9 cellular contexts compared by ENCODE assay signal in the genomic region with DNA sequence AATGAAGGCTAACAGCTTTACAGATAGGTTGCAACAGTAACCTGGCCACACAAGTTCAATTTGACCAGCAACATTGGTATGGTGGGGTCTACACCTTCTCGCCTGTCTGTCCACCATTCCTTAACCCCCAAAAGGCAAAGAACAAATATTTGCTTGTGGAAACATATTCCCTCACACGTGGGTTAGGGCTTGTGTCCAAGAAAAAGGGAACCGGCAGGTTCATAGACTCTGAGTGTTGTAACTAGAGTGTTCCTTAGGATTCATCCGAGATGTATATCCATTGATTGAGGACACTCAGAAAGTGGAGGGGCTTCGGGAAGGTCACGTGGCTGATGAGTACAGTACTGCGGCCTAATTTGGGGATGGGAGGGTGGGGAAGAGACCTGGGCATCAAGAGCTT. TPM values are rescaled to one million over a fixed set of nuclear protein-coding genes. Genes with fewer than 3 reads are reported as not detected.
DNase-seq lines count a peak whose midpoint lies in the region; ATAC-seq and TF ChIP-seq lines count a peak whose summit lies in the region.
"Had no signal": no experiment of that assay in that cellular context is flagged by ENCODE, and none has a peak within 500 bp of the region (broad histone marks: within the 10 kb centered on the region; RNA-seq: fewer than 3 reads in every experiment).

No MANE protein-coding gene starts in this region.

- no peak overlapping the region for H3K9ac ChIP-seq in parathyroid adenoma

- no peak overlapping the region for H3K27ac ChIP-seq in CD4-positive, alpha-beta memory T cell (ENCODE audit: low read depth, low read length)
- H3K27ac ChIP-seq in Panc1 (ENCODE audit: low read length) (peak overlapping the region; percentile 71), parathyroid adenoma (peak overlapping the region; percentile 91)

- intact Hi-C loops in CD4-positive, alpha-beta memory T cell (cut with micrococcal nuclease), result loop anchor here (5.0 to 10.0 kb wide), 3 partner anchors 203 to 559 kb away; partner anchors contain the start of genes LSM6 and ZNF827
- intact Hi-C loops in Panc1 (cut with micrococcal nuclease; ENCODE audit: unreplicated experiment), result no loop called here
- intact Hi-C loops in left colon (cut with DNase I, micrococcal nuclease), result no loop called here

- CTCF ChIA-PET in CD4-positive, alpha-beta memory T cell (lab: Charles Lee; ENCODE audit: partially characterized antibody), result no interaction called here
- CTCF ChIA-PET in Panc1 (lab: Charles Lee), result no interaction called here
- CTCF ChIA-PET in GM10248 (lab: Yijun Ruan, JAX), result no interaction called here

- no peaks in the 10 kb centered on the region for H3K9me3 Mint-ChIP-seq in CD4-positive, alpha-beta memory T cell

- H3K27me3 Mint-ChIP-seq in CD4-positive, alpha-beta memory T cell, result peaks cover 8 to 10% of the 10 kb centered on the region in 2 donors

- peak overlapping the region in 4 of 7 donors; percentile 0 to 78 (median 16) for H3K27ac Mint-ChIP-seq in CD4-positive, alpha-beta memory T cell

- H3K4me2 ChIP-seq in parathyroid adenoma (ENCODE audit: low read length), result peak overlapping the region; percentile 52

- ATAC-seq in Panc1 (no peak), left colon (no peak), GM19463 (IDR thresholded peaks at IDR 0.05; ENCODE audit: unreplicated experiment) (no peak)

- no peak overlapping the region for H3K4me3 ChIP-seq in CD4-positive, alpha-beta memory T cell (ENCODE audit: low read length in 2 of 2)
- H3K4me3 ChIP-seq in Panc1 (ENCODE audit: low read depth in 2 of 2, low read length in 2 of 2) (no peak overlapping the region; a peak in 2 of 4 replicates), epithelial cell of proximal tubule (ENCODE audit: low read depth, low read length) (peak overlapping the region; percentile 27), parathyroid adenoma (ENCODE audit: low read depth, low read length) (no peak overlapping the region)

- peaks cover 5% of the 10 kb centered on the region for H3K4me1 ChIP-seq in CD4-positive, alpha-beta memory T cell (ENCODE audit: insufficient read depth, low read length)
- H3K4me1 ChIP-seq in Panc1 (ENCODE audit: control insufficient read depth, insufficient read depth, low read length), result peaks cover 5% of the 10 kb centered on the region; the same call in 1 of the 2 replicates
- peaks cover 14% of the 10 kb centered on the region for H3K4me1 ChIP-seq in parathyroid adenoma

- peak overlapping the region in 7 of 8 donors; percentile 24 to 82 (median 79) for H3K4me3 Mint-ChIP-seq in CD4-positive, alpha-beta memory T cell

- H2AFZ ChIP-seq in parathyroid adenoma, result peak overlapping the region; percentile 94

- no peaks in the 10 kb centered on the region for H3K79me2 ChIP-seq in parathyroid adenoma

- H3K36me3 Mint-ChIP-seq in CD4-positive, alpha-beta memory T cell, result no peaks in the 10 kb centered on the region

- no TSS peak for BruUV-seq in Panc1 (replicated peaks; lab: Mats Ljungman, UMichigan)

- in situ Hi-C loops in Panc1 (cut with HindIII; ENCODE audit: low pct_unique_long_range_greater_than_20kb, low sequenced_read_pairs), result no loop called here

- no peaks in the 10 kb centered on the region for H3K9me3 ChIP-seq in CD4-positive, alpha-beta memory T cell (ENCODE audit: control insufficient read depth in 1 of 2, low read length in 2 of 2)
- H3K9me3 ChIP-seq in Panc1 (ENCODE audit: control insufficient read depth, insufficient read depth, low read depth, low read length), result no peaks in the 10 kb centered on the region
- H3K9me3 ChIP-seq in parathyroid adenoma (ENCODE audit: control insufficient read depth, low read length), result no peaks in the 10 kb centered on the region

- H3K4me1 Mint-ChIP-seq in CD4-positive, alpha-beta memory T cell, result peaks cover 4 to 31% (median 10%) of the 10 kb centered on the region in 4 donors

- POLR2A ChIA-PET in CD4-positive, alpha-beta memory T cell (lab: Charles Lee; ENCODE audit: partially characterized antibody), result no interaction called here
- POLR2A ChIA-PET in Panc1 (lab: Charles Lee), result interaction anchor here (0.6 kb wide), 1 partner anchor 62 kb away, joined by 5 read pairs; no protein-coding TSS in a partner anchor
- POLR2A ChIA-PET in GM10248 (lab: Yijun Ruan, JAX), result no interaction called here

- TF ChIP-seq CTCF in Panc1 (IDR thresholded peaks at IDR 0.05) (no peak), epithelial cell of proximal tubule (conservative IDR thresholded peaks at IDR 0.05; ENCODE audit: low read depth, low read length) (no peak), parathyroid adenoma (IDR thresholded peaks at IDR 0.05) (no peak), GM10248 (IDR thresholded peaks at IDR 0.05; ENCODE audit: control extremely low read depth, extremely low read depth, low read depth, missing control alignments) (no peak)

- DNase-seq in CD4-positive, alpha-beta memory T cell, result no peak
- DNase-seq in Panc1 (ENCODE audit: low read depth, low spot score) (no peak), epithelial cell of proximal tubule (ENCODE audit: low read depth) (no peak), left colon (no peak), RKO (ENCODE audit: low spot score) (no peak), GM10248 (ENCODE audit: extremely low spot score) (no peak)
- DNase-seq: effector CD8-positive, alpha-beta T cell had no signal

- H3K27me3 ChIP-seq in CD4-positive, alpha-beta memory T cell (ENCODE audit: insufficient read depth, low read length), result no peaks in the 10 kb centered on the region
- no peaks in the 10 kb centered on the region for H3K27me3 ChIP-seq in Panc1 (ENCODE audit: control insufficient read depth, insufficient read depth, low read length)
- H3K27me3 ChIP-seq in parathyroid adenoma (ENCODE audit: control insufficient read depth, insufficient read depth, low read length), result no peaks in the 10 kb centered on the region

- no peaks in the 10 kb centered on the region for H3K36me3 ChIP-seq in CD4-positive, alpha-beta memory T cell (ENCODE audit: insufficient read depth, low read length)
- H3K36me3 ChIP-seq in Panc1 (ENCODE audit: control insufficient read depth, insufficient read depth, low read length), result no peaks in the 10 kb centered on the region
- H3K36me3 ChIP-seq in parathyroid adenoma (ENCODE audit: control insufficient read depth, insufficient read depth, low read length), result no peaks in the 10 kb centered on the region

RNA-seq across cellular contexts. Expression of gene C4orf51, which starts 54.1 kb away (rescaled TPM):
- total RNA-seq in CD4-positive, alpha-beta memory T cell, result not detected
- polyA plus RNA-seq in CD4-positive, alpha-beta memory T cell, result not detected
- total RNA-seq in Panc1 (2021; ENCODE audit: unreplicated experiment), result not detected
- not detected for polyA plus RNA-seq in Panc1 (2012; ENCODE audit: insufficient read length)
- not detected in 2 replicates for total RNA-seq in epithelial cell of proximal tubule
- not detected for total RNA-seq in left colon
